Comparison of ENCODE assay signal across 1 cellular context in the genomic region with DNA sequence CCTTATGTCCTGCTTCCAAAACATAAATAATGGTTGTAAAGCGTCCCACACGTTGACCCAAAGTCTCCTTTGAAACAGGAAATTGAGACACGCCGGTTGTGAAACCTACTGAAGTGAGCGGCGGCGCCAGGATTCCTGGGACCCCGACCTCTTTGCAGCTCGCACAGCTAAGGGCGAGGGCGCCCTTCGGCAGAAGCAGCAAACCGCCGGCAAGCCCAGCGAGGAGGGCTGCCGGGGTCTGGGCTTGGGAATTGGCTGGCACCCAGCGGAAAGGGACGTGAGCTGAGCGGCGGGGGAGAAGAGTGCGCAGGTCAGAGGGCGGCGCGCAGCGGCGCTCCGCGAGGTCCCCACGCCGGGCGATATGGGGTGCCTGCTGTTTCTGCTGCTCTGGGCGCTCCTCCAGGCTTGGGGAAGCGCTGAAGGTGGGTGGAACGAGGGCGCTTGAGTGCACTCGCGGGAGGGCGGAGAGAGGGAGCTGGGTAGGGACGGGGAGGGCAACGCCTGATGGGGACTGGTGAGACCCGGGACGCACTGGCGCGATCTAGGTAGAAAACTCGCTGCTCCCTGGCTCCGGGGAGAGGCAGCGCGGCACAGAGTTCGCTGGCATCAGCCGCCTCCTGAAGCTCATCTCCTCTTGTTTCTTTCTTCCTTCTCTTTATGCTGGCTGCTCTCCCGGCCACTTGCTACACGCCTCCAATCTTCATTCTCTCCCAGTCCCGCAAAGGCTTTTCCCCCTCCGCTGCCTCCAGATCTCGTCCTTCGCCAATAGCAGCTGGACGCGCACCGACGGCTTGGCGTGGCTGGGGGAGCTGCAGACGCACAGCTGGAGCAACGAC.
A peak's percentile ranks its signal among the peaks of the same experiment; 100 is the strongest.
TF ChIP-seq lines count a peak whose summit lies in the region.

A gene (plus strand): TSS at position 155 of the 836 bp plus-strand sequence. CDS start 207 bp downstream, at position 362.

TF ChIP-seq in HepG2, 621 proteins besides CTCF, POLR2A, EP300 and RAD21:
- TF ChIP-seq, protein P1, sequence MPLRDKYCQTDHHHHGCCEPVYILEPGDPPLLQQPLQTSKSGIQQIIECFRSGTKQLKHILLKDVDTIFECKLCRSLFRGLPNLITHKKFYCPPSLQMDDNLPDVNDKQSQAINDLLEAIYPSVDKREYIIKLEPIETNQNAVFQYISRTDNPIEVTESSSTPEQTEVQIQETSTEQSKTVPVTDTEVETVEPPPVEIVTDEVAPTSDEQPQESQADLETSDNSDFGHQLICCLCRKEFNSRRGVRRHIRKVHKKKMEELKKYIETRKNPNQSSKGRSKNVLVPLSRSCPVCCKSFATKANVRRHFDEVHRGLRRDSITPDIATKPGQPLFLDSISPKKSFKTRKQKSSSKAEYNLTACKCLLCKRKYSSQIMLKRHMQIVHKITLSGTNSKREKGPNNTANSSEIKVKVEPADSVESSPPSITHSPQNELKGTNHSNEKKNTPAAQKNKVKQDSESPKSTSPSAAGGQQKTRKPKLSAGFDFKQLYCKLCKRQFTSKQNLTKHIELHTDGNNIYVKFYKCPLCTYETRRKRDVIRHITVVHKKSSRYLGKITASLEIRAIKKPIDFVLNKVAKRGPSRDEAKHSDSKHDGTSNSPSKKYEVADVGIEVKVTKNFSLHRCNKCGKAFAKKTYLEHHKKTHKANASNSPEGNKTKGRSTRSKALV (CRISPR knock-in tag; IDR thresholded peaks at IDR 0.05): peak; percentile 66; the same call in 1 of the 2 replicates
- TF ChIP-seq EZH2 (conservative IDR thresholded peaks at IDR 0.05; ENCODE audit: low read depth, low read length) (0 out of 2 replicates have a peak, but pooled peaks have one; percentile 52), MAFF (IDR thresholded peaks at IDR 0.05; ENCODE audit: low read depth, low read length) (no peak), ZNF34 (CRISPR knock-in tag; IDR thresholded peaks at IDR 0.05; ENCODE audit: borderline replicate concordance) (no peak), GABPB1 (CRISPR knock-in tag; IDR thresholded peaks at IDR 0.05) (peak; percentile 33; the same call in 1 of the 2 replicates), HNRNPLL (IDR thresholded peaks at IDR 0.05; ENCODE audit: low read depth, low read length, poor library complexity, severe bottlenecking) (peak; percentile 19)
